Comparison of ENCODE assay signal across 6 cellular contexts in genomic region chr17:75130059-75130631, GRCh38. TPM values are rescaled to one million over a fixed set of nuclear protein-coding genes. Genes with fewer than 3 reads are reported as not detected.
DNase-seq lines count a peak whose midpoint lies in the region; ATAC-seq and TF ChIP-seq lines count a peak whose summit lies in the region.

No MANE protein-coding gene starts in this region.

- H3K4me1 ChIP-seq in BLaER1 (peaks cover 55% of the 10 kb centered on the region), SJCRH30 (no peaks in the 10 kb centered on the region)

- no peaks in the 10 kb centered on the region for H3K27me3 ChIP-seq in BLaER1
- no peaks in the 10 kb centered on the region for H3K27me3 ChIP-seq in SJCRH30
- no peaks in the 10 kb centered on the region for H3K27me3 ChIP-seq in kidney epithelial cell (ENCODE audit: control insufficient read depth, insufficient read depth, low read length)

- H3K27ac ChIP-seq in BLaER1 (no peak overlapping the region), SJCRH30 (no peak overlapping the region)

- peak overlapping the region; percentile 82 for H3K4me2 ChIP-seq in BLaER1

- ATAC-seq in GM18519 (IDR thresholded peaks at IDR 0.05; ENCODE audit: low FRiP score, unreplicated experiment) (no peak), GM19452 (IDR thresholded peaks at IDR 0.05; ENCODE audit: unreplicated experiment) (no peak)

- DNase-seq in SJCRH30 (no peak), kidney epithelial cell (ENCODE audit: low read depth) (no peak)
- DNase-seq in stimulated activated CD4-positive, alpha-beta T cell treated with anti-CD3 and anti-CD28 coated beads, Interleukin-4, amount 100 ng/mL, for 24 hours, result no peak

- H3K36me3 ChIP-seq in BLaER1, result peaks cover 37% of the 10 kb centered on the region
- H3K36me3 ChIP-seq in SJCRH30, result peaks cover 2% of the 10 kb centered on the region
- no peaks in the 10 kb centered on the region for H3K36me3 ChIP-seq in kidney epithelial cell (ENCODE audit: control insufficient read depth, insufficient read depth, low read length)

- H3K4me3 ChIP-seq in BLaER1 (peak overlapping the region; percentile 90), SJCRH30 (peak overlapping the region; percentile 81), kidney epithelial cell (ENCODE audit: low read depth, low read length) (peak overlapping the region; percentile 82)

- H4K20me1 ChIP-seq in BLaER1, result peaks cover 55% of the 10 kb centered on the region

- H3K9me3 ChIP-seq in BLaER1 (no peaks in the 10 kb centered on the region), SJCRH30 (replicated peaks) (no peaks in the 10 kb centered on the region)

- TF ChIP-seq CTCF in kidney epithelial cell (IDR thresholded peaks at IDR 0.05; ENCODE audit: insufficient read depth, low read length, poor library complexity, severe bottlenecking), result no peak

- peak overlapping the region; percentile 94; the same call in 1 of the 2 replicates for H3K9ac ChIP-seq in BLaER1

RNA-seq across cellular contexts. Expression of gene NT5C, which starts 1.4 kb away (rescaled TPM):
- total RNA-seq in SJCRH30 (2014; rRNA removed; shearing (Covaris generic)), result 34.5 and 36.0 TPM in 2 replicates
- total RNA-seq in kidney epithelial cell, result 107 and 114 TPM in 2 replicates

RNA-seq across cellular contexts. Expression of gene ARMC7, which starts 20.4 kb away (rescaled TPM):
- 9.6 and 10.9 TPM in 2 replicates for total RNA-seq in SJCRH30 (2014; rRNA removed; shearing (Covaris generic))
- total RNA-seq in kidney epithelial cell, result 7.9 and 8.0 TPM in 2 replicates

RNA-seq across cellular contexts. Expression of gene JPT1, which starts 24.2 kb away (rescaled TPM):
- total RNA-seq in SJCRH30 (2014; rRNA removed; shearing (Covaris generic)), result 313 and 320 TPM in 2 replicates
- 453 and 466 TPM in 2 replicates for total RNA-seq in kidney epithelial cell

RNA-seq across cellular contexts. Expression of gene SLC16A5, which starts 42.4 kb away (rescaled TPM):
- total RNA-seq in SJCRH30 (2014; rRNA removed; shearing (Covaris generic)), result 0.04 TPM in 1 of 2 replicates, not detected in the other
- total RNA-seq in kidney epithelial cell, result 19.1 and 23.1 TPM in 2 replicates

RNA-seq across cellular contexts. Expression of gene SUMO2, which starts 52.6 kb away (rescaled TPM):
- total RNA-seq in SJCRH30 (2014; rRNA removed; shearing (Covaris generic)), result 433 and 472 TPM in 2 replicates
- total RNA-seq in kidney epithelial cell, result 61.9 and 76.0 TPM in 2 replicates
